Comparison of ENCODE assay signal across 1 cellular context in the genomic region with DNA sequence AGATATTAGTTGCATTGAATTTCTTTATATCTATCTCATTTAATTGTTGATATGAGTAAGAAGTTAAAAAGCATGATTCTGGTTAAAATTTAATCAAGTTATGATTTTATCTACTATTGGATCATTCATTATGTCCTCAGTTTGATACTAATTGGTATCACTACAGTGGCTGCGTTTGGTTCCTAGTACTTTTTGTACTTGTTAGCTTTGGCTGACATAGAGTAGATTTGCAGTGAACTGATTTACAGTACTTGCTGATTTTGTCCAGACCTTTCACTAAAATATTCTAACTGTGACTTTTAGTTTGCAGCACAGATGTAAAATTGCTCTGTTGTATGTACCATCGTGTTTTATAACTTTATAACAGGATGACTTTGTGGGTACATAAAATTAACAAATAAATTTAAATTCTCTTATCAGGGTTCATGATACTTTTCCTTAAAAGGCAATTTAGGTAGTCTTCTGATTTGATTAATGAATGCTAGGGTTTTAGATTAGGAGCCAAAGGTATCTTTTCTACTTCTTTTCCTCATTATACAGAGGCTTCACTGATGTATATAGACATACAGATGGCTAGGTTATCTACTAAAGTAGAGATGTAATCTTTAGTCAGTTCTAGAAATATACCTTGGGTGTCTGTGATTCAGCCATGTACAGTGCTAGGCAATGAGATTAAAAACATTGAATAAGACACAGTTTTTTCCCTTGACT.
TF ChIP-seq lines count a peak whose summit lies in the region.

No MANE protein-coding gene starts in this region.

TF ChIP-seq in IMR-90, 13 proteins besides CTCF, POLR2A, EP300 and RAD21:
- TF ChIP-seq BHLHE40 (IDR thresholded peaks at IDR 0.05; ENCODE audit: low read depth, low read length), result no peak
